23 cellular contexts compared by ENCODE assay signal in the genomic region with DNA sequence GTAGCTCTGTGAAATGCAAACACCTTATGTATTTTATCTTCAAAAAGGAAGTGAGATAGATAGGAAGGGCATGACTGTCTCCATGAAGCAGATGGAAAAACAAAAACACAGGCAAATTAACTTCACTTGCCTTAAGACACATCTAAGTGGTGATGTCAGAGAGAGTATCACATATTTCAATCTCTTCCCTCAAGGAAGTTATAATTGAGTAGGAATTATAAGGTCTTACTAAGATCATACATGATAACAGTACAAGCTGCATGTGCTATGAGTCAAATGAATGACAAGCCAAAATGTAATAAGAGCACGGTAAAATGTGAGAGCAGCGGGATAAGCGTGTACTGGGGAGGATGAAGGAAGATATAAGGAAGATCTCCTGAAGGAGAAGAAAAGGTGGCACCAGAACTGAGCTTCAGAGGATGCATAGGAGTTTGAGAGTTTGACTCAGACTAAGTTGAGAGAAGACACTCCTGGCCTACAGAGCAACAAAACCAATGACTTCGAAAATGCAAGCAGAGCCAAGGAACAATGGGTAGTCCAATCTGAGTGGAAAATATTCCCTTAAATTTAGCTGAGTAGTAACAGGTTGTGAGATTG.
"Had no signal": no experiment of that assay in that cellular context is flagged by ENCODE, and none has a peak within 500 bp of the region (broad histone marks: within the 10 kb centered on the region; RNA-seq: fewer than 3 reads in every experiment).

No MANE protein-coding gene starts in this region.

- H3K27me3 Mint-ChIP-seq: activated B cell treated with CpG ODN at 0.5 μM for 24 hours; activated CD4-positive, alpha-beta T cell treated with anti-CD3 and anti-CD28 coated beads for 36 hours; activated naive CD8-positive, alpha-beta T cell had no signal

- H3K4me3 ChIP-seq: ovary, prostate gland, spleen had no signal

- H3K4me1 ChIP-seq: prostate gland had no signal

- H3K27ac Mint-ChIP-seq: activated B cell treated with CpG ODN at 0.5 μM for 24 hours; activated CD4-positive, alpha-beta T cell treated with anti-CD3 and anti-CD28 coated beads for 36 hours; activated naive CD8-positive, alpha-beta T cell; activated T-helper 2 cell treated with anti-CD3 and anti-CD28 coated beads, Interferon-gamma antibody, Interleukin-2, Interleukin-4, amounts not matched to agents 10 μg/mL and 5 μg/mL and 100 μg/mL, durations not matched to agents 14 hours and 24 hours and 36 hours; endodermal cell; immature natural killer cell; mesothelial cell of epicardium; natural killer cell treated with Interleukin-12 subunit alpha and Interleukin-12 subunit beta and Interleukin-15 and Interleukin-18, amount 100 ng/mL, for 72 hours had no signal

- H3K4me1 Mint-ChIP-seq: endodermal cell, immature natural killer cell had no signal

- H3K36me3 ChIP-seq: ovary, prostate gland, spleen had no signal

- ATAC-seq: activated CD4-positive, alpha-beta T cell treated with anti-CD3 and anti-CD28 coated beads for 36 hours; activated T-cell treated with anti-CD3 and anti-CD28 coated beads, Interleukin-2, amount 50 U/mL, for 4 hours; left ventricle myocardium superior; natural killer cell treated with Interleukin-12 subunit alpha and Interleukin-12 subunit beta and Interleukin-15 and Interleukin-18, amount 100 ng/mL, for 72 hours had no signal

- H3K27me3 ChIP-seq: ovary, spleen had no signal

- H3K36me3 Mint-ChIP-seq: immature natural killer cell; mesothelial cell of epicardium; natural killer cell treated with Interleukin-12 subunit alpha and Interleukin-12 subunit beta and Interleukin-15 and Interleukin-18, amount 100 ng/mL, for 72 hours had no signal

- H3K4me3 Mint-ChIP-seq: activated B cell treated with CpG ODN at 0.5 μM for 24 hours; activated CD4-positive, alpha-beta T cell treated with anti-CD3 and anti-CD28 coated beads for 36 hours; activated naive CD8-positive, alpha-beta T cell; activated T-cell treated with anti-CD3 and anti-CD28 coated beads, Interleukin-2, amount 50 U/mL, for 4 hours; endodermal cell; immature natural killer cell; mesothelial cell of epicardium; natural killer cell treated with Interleukin-12 subunit alpha and Interleukin-12 subunit beta and Interleukin-15 and Interleukin-18, amount 100 ng/mL, for 72 hours had no signal

- DNase-seq: activated B cell treated with CpG ODN at 0.5 μM for 24 hours; activated CD4-positive, alpha-beta T cell treated with anti-CD3 and anti-CD28 coated beads for 36 hours; activated CD4-positive, alpha-beta T cell treated with anti-CD3 and anti-CD28 coated beads, Interleukin-2, amount 50 U/mL, for 48 hours; activated CD8-positive, alpha-beta memory T cell treated with anti-CD3 and anti-CD28 coated beads, Interleukin-2, amount 50 U/mL, for 48 hours; activated naive CD4-positive, alpha-beta T cell; activated T-cell treated with anti-CD3 and anti-CD28 coated beads, Interleukin-2, amount 50 U/mL, for 4 hours; amniotic stem cell; cortex of kidney; endodermal cell; foreskin melanocyte; immature natural killer cell; left ventricle myocardium superior; mammary epithelial cell; ovary; spleen; stimulated activated CD4-positive, alpha-beta T cell treated with anti-CD3 and anti-CD28 coated beads, Interleukin-4, amount 100 ng/mL, for 24 hours; stimulated activated naive CD4-positive, alpha-beta T cell treated with Interleukin-2 at 50 U/mL for 16 hours; T-helper 1 cell had no signal

- H3K27ac ChIP-seq: ovary, prostate gland, spleen had no signal

- H3K9me3 Mint-ChIP-seq: activated B cell treated with CpG ODN at 0.5 μM for 24 hours; activated T-cell treated with anti-CD3 and anti-CD28 coated beads, Interleukin-2, amount 50 U/mL, for 4 hours; activated T-helper 2 cell treated with anti-CD3 and anti-CD28 coated beads, Interferon-gamma antibody, Interleukin-2, Interleukin-4, amounts not matched to agents 10 μg/mL and 5 μg/mL and 100 μg/mL, durations not matched to agents 14 hours and 24 hours and 36 hours; endodermal cell; immature natural killer cell; mesothelial cell of epicardium; natural killer cell treated with Interleukin-12 subunit alpha and Interleukin-12 subunit beta and Interleukin-15 and Interleukin-18, amount 100 ng/mL, for 72 hours had no signal
